8 cellular contexts compared by ENCODE assay signal in genomic region chr1:94792876-94793605, GRCh38. TPM values are rescaled to one million over a fixed set of nuclear protein-coding genes. Genes with fewer than 3 reads are reported as not detected.
A peak's percentile ranks its signal among the peaks of the same experiment; 100 is the strongest.
DNase-seq lines count a peak whose midpoint lies in the region; ATAC-seq, FAIRE-seq and TF ChIP-seq lines count a peak whose summit lies in the region.

No MANE protein-coding gene starts in this region.

- H3K27me3 ChIP-seq in breast epithelium: no peaks in the 10 kb centered on the region
- H3K27me3 ChIP-seq in neutrophil: no peaks in the 10 kb centered on the region

- intact Hi-C loops in breast epithelium (cut with DNase I; ENCODE audit: low total_unique reads): no loop called here

- peak overlapping the region; percentile 88 to 89 for H3K27ac ChIP-seq in breast epithelium
- peak overlapping the region; percentile 59 for H3K27ac ChIP-seq in neutrophil

- DNase-seq in breast epithelium (ENCODE audit: low spot score in 2 of 2): no peak
- DNase-seq in T-helper 1 cell: no peak
- no peak for DNase-seq in GM13977 (ENCODE audit: low spot score)
- no peak for DNase-seq in NCI-H1694 treated with DMSO at 0.1 percent for 48 hours (lab: John Stamatoyannopoulos, UW)
- no peak for DNase-seq in frontal cortex (ENCODE audit: low spot score in 2 of 2)

- no peaks in the 10 kb centered on the region for H3K36me3 ChIP-seq in breast epithelium
- H3K36me3 ChIP-seq in neutrophil: no peaks in the 10 kb centered on the region

- in situ Hi-C loops in GM13977 (cut with MboI; ENCODE audit: low pct_unique_long_range_greater_than_20kb, low sequenced_read_pairs, unreplicated experiment): no loop called here

- TF ChIP-seq POLR2A in breast epithelium (IDR thresholded peaks at IDR 0.05): no peak

- FAIRE-seq in frontal cortex (lab: Jason Lieb, UNC): no peak

- no peaks in the 10 kb centered on the region for H3K4me1 ChIP-seq in breast epithelium
- peaks cover 65 to 78% of the 10 kb centered on the region in 2 experiments for H3K4me1 ChIP-seq in neutrophil (ENCODE audit: control insufficient read depth in 1 of 2, insufficient read depth in 1 of 2, low read depth in 1 of 2, low read length in 1 of 2)

- TF ChIP-seq CTCF in breast epithelium (IDR thresholded peaks at IDR 0.05): no peak
- TF ChIP-seq CTCF in neutrophil (IDR thresholded peaks at IDR 0.05): no peak
- no peak for TF ChIP-seq CTCF in GM13977 (IDR thresholded peaks at IDR 0.05; ENCODE audit: extremely low read depth, insufficient read depth, missing control alignments)

- H3K4me3 ChIP-seq in breast epithelium: no peak overlapping the region
- H3K4me3 ChIP-seq in neutrophil (ENCODE audit: low read depth in 1 of 2, low read length in 1 of 2): no peak overlapping the region

- peak; percentile 12 for ATAC-seq in GM18870 (IDR thresholded peaks at IDR 0.05; ENCODE audit: unreplicated experiment)
- peak; percentile 26 for ATAC-seq in HG03066 (IDR thresholded peaks at IDR 0.05; ENCODE audit: low read depth, unreplicated experiment)

- H3K9me3 ChIP-seq in breast epithelium (no peaks in the 10 kb centered on the region), neutrophil (no peaks in the 10 kb centered on the region)

RNA-seq across cellular contexts. Expression of gene SLC44A3, which starts 27.1 kb away (rescaled TPM):
- 10 to 100 TPM in 2 of 3 donors, 1 to 10 TPM in 1; 2.1 to 12.6 (median 10.5) TPM for total RNA-seq in breast epithelium
- total RNA-seq in frontal cortex: 1.2 TPM
